ENCODE assay signal across 22 cellular contexts in the genomic region with DNA sequence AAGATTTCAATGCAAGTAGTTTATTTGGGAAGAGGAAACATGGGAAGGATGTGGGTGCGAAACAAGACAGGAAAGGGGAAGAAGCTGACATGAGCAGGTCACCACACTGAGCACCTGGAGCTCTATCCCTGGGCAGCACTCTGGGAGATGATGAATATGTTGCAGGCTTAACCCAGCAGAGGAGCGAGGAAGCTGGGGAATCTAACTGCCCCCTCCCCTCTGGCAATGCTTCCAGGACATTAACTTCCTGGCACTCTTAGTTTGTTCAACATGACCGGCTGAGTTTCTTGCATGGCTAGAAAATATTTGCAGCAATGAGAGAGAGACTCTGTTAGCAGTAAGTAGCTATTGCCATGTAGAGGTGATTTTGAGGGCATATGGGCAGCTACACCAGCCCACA. TPM values are rescaled to one million over a fixed set of nuclear protein-coding genes. Genes with fewer than 3 reads are reported as not detected.
A peak's percentile ranks its signal among the peaks of the same experiment; 100 is the strongest.
DNase-seq lines count a peak whose midpoint lies in the region; ATAC-seq and TF ChIP-seq lines count a peak whose summit lies in the region.
"Had no signal": no experiment of that assay in that cellular context is flagged by ENCODE, and none has a peak within 500 bp of the region (broad histone marks: within the 10 kb centered on the region; RNA-seq: fewer than 3 reads in every experiment).

No MANE protein-coding gene starts in this region.

- no peak overlapping the region for H3K4me3 ChIP-seq in DND-41 (ENCODE audit: low read depth in 1 of 2, low read length in 2 of 2)
- H3K4me3 ChIP-seq in endodermal cell (ENCODE audit: low read length): no peak overlapping the region
- H3K4me3 ChIP-seq in WERI-Rb-1 (ENCODE audit: low read depth, low read length): no peak overlapping the region
- H3K4me3 ChIP-seq: GM23248, MG63, Peyer's patch, SJSA1 had no signal

- H3K27ac Mint-ChIP-seq in endodermal cell: no peak overlapping the region
- H3K27ac Mint-ChIP-seq in progenitor cell of endocrine pancreas: peak overlapping the region; percentile 62

- no peak overlapping the region for H3K9ac ChIP-seq in DND-41 (ENCODE audit: low read depth, low read length)
- H3K9ac ChIP-seq in endodermal cell (ENCODE audit: extremely low read depth, low read length, poor library complexity, severe bottlenecking): no peak overlapping the region
- H3K9ac ChIP-seq: GM23248, KMS-11 had no signal

- H3K27me3 Mint-ChIP-seq in endodermal cell (ENCODE audit: insufficient read depth): peaks cover 47% of the 10 kb centered on the region
- H3K27me3 Mint-ChIP-seq in progenitor cell of endocrine pancreas: peaks cover 40% of the 10 kb centered on the region

- TF ChIP-seq CTCF in DND-41 (IDR thresholded peaks at IDR 0.05; ENCODE audit: borderline replicate concordance, extremely low read depth, low read length, poor library complexity, severe bottlenecking): no peak
- no peak for TF ChIP-seq CTCF in endodermal cell (conservative IDR thresholded peaks at IDR 0.05)
- TF ChIP-seq CTCF in progenitor cell of endocrine pancreas (IDR thresholded peaks at IDR 0.05; ENCODE audit: unreplicated experiment): no peak
- TF ChIP-seq CTCF in WERI-Rb-1 (IDR thresholded peaks at IDR 0.05; ENCODE audit: low read depth, low read length): no peak

- peaks cover 26% of the 10 kb centered on the region for H3K9me3 Mint-ChIP-seq in endodermal cell
- H3K9me3 Mint-ChIP-seq in progenitor cell of endocrine pancreas (ENCODE audit: low read depth): no peaks in the 10 kb centered on the region

- peaks cover 46% of the 10 kb centered on the region for H3K79me2 ChIP-seq in DND-41 (ENCODE audit: insufficient read depth, low read length)

- 76 to 93% methylated on average over 2 to 3 of the region's 3 CpGs for WGBS in endodermal cell (ENCODE audit: insufficient coverage in 1 of 2, insufficient read length in 1 of 2), 2 experiments

- H3K36me3 Mint-ChIP-seq in endodermal cell (ENCODE audit: low read depth): no peaks in the 10 kb centered on the region
- no peaks in the 10 kb centered on the region for H3K36me3 Mint-ChIP-seq in progenitor cell of endocrine pancreas (ENCODE audit: insufficient read depth)

- H4K20me1 ChIP-seq in DND-41 (ENCODE audit: insufficient read depth, low read length): peaks cover 10% of the 10 kb centered on the region; the same call in 1 of the 2 replicates

- no peak overlapping the region for H3K4me2 ChIP-seq in DND-41 (ENCODE audit: insufficient read depth, low read length)
- H3K4me2 ChIP-seq: KMS-11 had no signal

- H3K4me1 ChIP-seq in DND-41 (ENCODE audit: insufficient read depth, low read length): peaks cover 12% of the 10 kb centered on the region
- no peaks in the 10 kb centered on the region for H3K4me1 ChIP-seq in endodermal cell (ENCODE audit: control insufficient read depth, insufficient read depth, low read length)
- H3K4me1 ChIP-seq: Caco-2 had no signal

- H3K9me3 ChIP-seq in DND-41 (ENCODE audit: insufficient read depth, low read length, severe bottlenecking) (no peaks in the 10 kb centered on the region), KOPT-K1 (ENCODE audit: insufficient read depth, low read length, poor library complexity, severe bottlenecking) (peaks cover 8% of the 10 kb centered on the region), endodermal cell (ENCODE audit: control insufficient read depth, low read length) (no peaks in the 10 kb centered on the region), WERI-Rb-1 (ENCODE audit: severe bottlenecking) (no peaks in the 10 kb centered on the region)
- H3K9me3 ChIP-seq: Caco-2, Peyer's patch, SJSA1 had no signal

- peaks cover 57% of the 10 kb centered on the region for H3K36me3 ChIP-seq in DND-41 (ENCODE audit: insufficient read depth, low read length)
- peaks cover 71% of the 10 kb centered on the region for H3K36me3 ChIP-seq in KOPT-K1 (ENCODE audit: insufficient read depth, low read length)
- no peaks in the 10 kb centered on the region for H3K36me3 ChIP-seq in endodermal cell (ENCODE audit: control insufficient read depth, insufficient read depth, low read length)
- H3K36me3 ChIP-seq in WERI-Rb-1: no peaks in the 10 kb centered on the region
- H3K36me3 ChIP-seq: MG63, Peyer's patch, SJSA1 had no signal

- H3K27me3 ChIP-seq in DND-41 (ENCODE audit: insufficient read depth, low read length, poor library complexity): no peaks in the 10 kb centered on the region
- no peaks in the 10 kb centered on the region for H3K27me3 ChIP-seq in endodermal cell (ENCODE audit: control insufficient read depth, insufficient read depth, low read length, poor library complexity, severe bottlenecking)
- H3K27me3 ChIP-seq in WERI-Rb-1 (ENCODE audit: insufficient read depth, low read depth, severe bottlenecking): no peaks in the 10 kb centered on the region
- H3K27me3 ChIP-seq: MG63, Peyer's patch, SJSA1 had no signal

- no peak overlapping the region for H2AFZ ChIP-seq in DND-41 (ENCODE audit: low read depth, low read length)
- H2AFZ ChIP-seq: GM23248 had no signal

- DNase-seq in DND-41: no peak
- peak; percentile 46 for DNase-seq in endodermal cell
- DNase-seq in progenitor cell of endocrine pancreas (ENCODE audit: low spot score, unreplicated experiment): no peak
- no peak for DNase-seq in WERI-Rb-1
- DNase-seq: AML-193; Caco-2; DMS153; GF-D8; GM23248; MG63; NCI-H1092; NCI-H1436 treated with DMSO at 0.1 percent for 48 hours; NCI-H2029; NCI-H526; NK-92 treated with Interleukin-12 subunit alpha and Interleukin-12 subunit beta, amount 100 ng/mL, for 24 hours; Peyer's patch had no signal

- H3K4me1 Mint-ChIP-seq in endodermal cell: peaks cover 8% of the 10 kb centered on the region
- peaks cover 4% of the 10 kb centered on the region for H3K4me1 Mint-ChIP-seq in progenitor cell of endocrine pancreas (ENCODE audit: low read depth)

- H3K27ac ChIP-seq in DND-41 (ENCODE audit: low read length) (0 out of 2 replicates have a peak overlapping the region, but pooled peaks have one; percentile 32), KOPT-K1 (ENCODE audit: low read depth, low read length, poor library complexity, severe bottlenecking) (peak overlapping the region; percentile 6), endodermal cell (ENCODE audit: low read depth, low read length) (no peak overlapping the region), WERI-Rb-1 (no peak overlapping the region)
- H3K27ac ChIP-seq: GM23248, KMS-11, Peyer's patch, SJSA1 had no signal

- H3K4me3 Mint-ChIP-seq in endodermal cell (no peak overlapping the region), progenitor cell of endocrine pancreas (ENCODE audit: low read depth) (no peak overlapping the region)

- ATAC-seq in DND-41 (ENCODE audit: insufficient read depth, low read depth) (no peak), HG03521 (IDR thresholded peaks at IDR 0.05; ENCODE audit: unreplicated experiment) (no peak), HG03432 (IDR thresholded peaks at IDR 0.05; ENCODE audit: unreplicated experiment) (no peak)

RNA-seq across cellular contexts. Expression of gene ADA, which starts 4.9 kb away (rescaled TPM):
- total RNA-seq in endodermal cell (10 to 100 TPM; 12.8 to 15.9 TPM), progenitor cell of endocrine pancreas (10.7 and 11.4 TPM in 2 replicates)
- polyA plus RNA-seq in endodermal cell (2013, experiment 1 of 2): 23.0 TPM
- polyA plus RNA-seq in endodermal cell (2013, experiment 2 of 2): 25.8 TPM
- total RNA-seq: HT-29 had no signal

RNA-seq across cellular contexts. Expression of gene CCN5, which starts 58.7 kb away (rescaled TPM):
- total RNA-seq in endodermal cell (not detected), progenitor cell of endocrine pancreas (not detected in 2 replicates)
- polyA plus RNA-seq in endodermal cell (2013, experiment 1 of 2): not detected
- polyA plus RNA-seq in endodermal cell (2013, experiment 2 of 2): not detected
- total RNA-seq: Caco-2, HT-29, SJSA1 had no signal

Comparison
In these comparisons a context has a peak if more than half of its experiments do, and no peak if none do; other contexts are left out.
1. H3K27ac ChIP-seq: peak in DND-41 (single experiment) and KOPT-K1 (single experiment); none in endodermal cell (single experiment) and WERI-Rb-1 (single experiment).